27 cellular contexts compared by ENCODE assay signal in the genomic region with DNA sequence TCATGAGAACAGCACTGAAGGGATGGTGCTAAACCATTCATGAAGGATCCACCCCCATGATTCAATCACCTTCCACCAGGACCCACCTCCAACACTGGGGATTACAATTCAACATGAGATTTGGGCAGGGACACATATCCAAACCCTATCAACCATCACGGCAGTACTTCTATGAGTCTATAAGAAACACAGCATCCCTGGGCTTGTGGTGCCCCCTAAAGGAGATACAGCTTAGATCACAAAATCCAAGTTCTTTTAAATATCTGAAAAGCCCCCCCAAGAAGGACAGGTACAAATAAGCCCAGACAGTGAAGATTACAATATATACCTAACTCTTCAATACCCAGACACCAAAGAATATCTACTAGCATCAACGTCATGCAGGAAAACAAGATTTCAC.
DNase-seq lines count a peak whose midpoint lies in the region; ATAC-seq and TF ChIP-seq lines count a peak whose summit lies in the region.
"Had no signal": no experiment of that assay in that cellular context is flagged by ENCODE, and none has a peak within 500 bp of the region (broad histone marks: within the 10 kb centered on the region; RNA-seq: fewer than 3 reads in every experiment).

No MANE protein-coding gene starts in this region.

- H4K5ac ChIP-seq in mesendoderm (ENCODE audit: low read length), result no peak overlapping the region

- POLR2A ChIA-PET in MCF 10A (lab: Yijun Ruan, JAX), result no interaction called here

- no peaks in the 10 kb centered on the region for H3K36me3 Mint-ChIP-seq in MCF 10A (ENCODE audit: insufficient read depth, unreplicated experiment)

- intact Hi-C loops in MCF 10A (cut with micrococcal nuclease) (loop anchor here (1.0 kb wide), 1 partner anchor 238 kb away; no protein-coding TSS in a partner anchor), mammary epithelial cell (cut with micrococcal nuclease) (loop anchor here (5.0 to 10.0 kb wide), 4 partner anchors 100 to 348 kb away; a partner anchor contains a TSS)

- no peaks in the 10 kb centered on the region for H3K4me1 Mint-ChIP-seq in MCF 10A (ENCODE audit: insufficient read depth, unreplicated experiment)

- no peak overlapping the region for H3K23ac ChIP-seq in mesendoderm (ENCODE audit: low read length)

- no peaks in the 10 kb centered on the region for H3K36me3 ChIP-seq in mammary epithelial cell (ENCODE audit: insufficient read depth, low read length)
- H3K36me3 ChIP-seq in mesendoderm (ENCODE audit: control insufficient read depth, insufficient read depth, low read length), result no peaks in the 10 kb centered on the region
- H3K36me3 ChIP-seq: heart right ventricle, right lobe of liver had no signal

- H3K4me1 ChIP-seq in mammary epithelial cell (ENCODE audit: insufficient read depth, low read length), result no peaks in the 10 kb centered on the region
- H3K4me1 ChIP-seq in mesendoderm (ENCODE audit: control insufficient read depth, low read depth, low read length), result no peaks in the 10 kb centered on the region
- H3K4me1 ChIP-seq: heart right ventricle, right lobe of liver had no signal

- no peak overlapping the region for H2BK15ac ChIP-seq in mesendoderm (replicated peaks; ENCODE audit: low read depth)

- BruUV-seq in MCF 10A (replicated peaks; lab: Mats Ljungman, UMichigan), result no TSS peak
- BruUV-seq in mammary epithelial cell (replicated peaks; lab: Mats Ljungman, UMichigan), result no TSS peak

- H2BK5ac ChIP-seq in mesendoderm (ENCODE audit: low read length), result no peak overlapping the region

- no peak overlapping the region for H3K9ac ChIP-seq in mammary epithelial cell (ENCODE audit: insufficient read depth, low read length)
- H3K9ac ChIP-seq in mesendoderm (ENCODE audit: low read length), result no peak overlapping the region

- H4K8ac ChIP-seq in mesendoderm (ENCODE audit: low read depth, low read length), result no peak overlapping the region

- H3K79me2 ChIP-seq in mammary epithelial cell (ENCODE audit: insufficient read depth, low read length) (no peaks in the 10 kb centered on the region), mesendoderm (ENCODE audit: control insufficient read depth, insufficient read depth, low read length) (no peaks in the 10 kb centered on the region)

- no peak overlapping the region for H3K4me3 Mint-ChIP-seq in MCF 10A (ENCODE audit: unreplicated experiment)
- H3K4me3 Mint-ChIP-seq: activated CD4-positive, alpha-beta memory T cell treated with anti-CD3 and anti-CD28 coated beads for 36 hours had no signal

- H3K18ac ChIP-seq in mesendoderm (ENCODE audit: low read length), result no peak overlapping the region

- H2AK5ac ChIP-seq in mesendoderm (ENCODE audit: low read length), result no peak overlapping the region

- TF ChIP-seq CTCF in MCF 10A (IDR thresholded peaks at IDR 0.05; ENCODE audit: unreplicated experiment), result no peak
- TF ChIP-seq CTCF in mammary epithelial cell (conservative IDR thresholded peaks at IDR 0.05 in 1 of 2, IDR thresholded peaks at IDR 0.05 in 1 of 2; ENCODE audit: extremely low read depth in 1 of 2, insufficient read depth in 1 of 2, low read depth in 1 of 2, low read length in 2 of 2), result no peak
- TF ChIP-seq CTCF in VCaP (conservative IDR thresholded peaks at IDR 0.05), result 0 out of 2 replicates have a peak, but pooled peaks have one; percentile 10

- no peak overlapping the region for H3K4ac ChIP-seq in mesendoderm (ENCODE audit: low read depth, low read length)

- no peaks in the 10 kb centered on the region for H3K27me3 Mint-ChIP-seq in MCF 10A (ENCODE audit: insufficient read depth, unreplicated experiment)

- dilution Hi-C loops in mammary epithelial cell (cut with HindIII; ENCODE audit: low sequenced_read_pairs), result no loop called here

- no peak overlapping the region for H2AFZ ChIP-seq in mammary epithelial cell (ENCODE audit: low read depth, low read length)

- H3K9me3 Mint-ChIP-seq in MCF 10A (ENCODE audit: unreplicated experiment), result peaks cover 29% of the 10 kb centered on the region

- no peak for ATAC-seq in GM19324 (IDR thresholded peaks at IDR 0.05; ENCODE audit: low FRiP score, unreplicated experiment)
- ATAC-seq: activated naive CD4-positive, alpha-beta T cell treated with anti-CD3 and anti-CD28 coated beads, Interleukin-2, amount 50 U/mL, for 72 hours; HepG2; right lobe of liver had no signal

- H2BK120ac ChIP-seq in mesendoderm (ENCODE audit: low read depth, low read length), result no peak overlapping the region

- H3K27ac ChIP-seq in mammary epithelial cell (ENCODE audit: insufficient read depth, low read depth, low read length) (no peak overlapping the region), VCaP (no peak overlapping the region), mesendoderm (ENCODE audit: low read depth, low read length) (no peak overlapping the region)
- H3K27ac ChIP-seq: coronary artery, heart right ventricle, right lobe of liver, RWPE1 had no signal

- no peaks in the 10 kb centered on the region for H4K20me1 ChIP-seq in mammary epithelial cell (ENCODE audit: insufficient read depth, low read length)

- H3K27ac Mint-ChIP-seq in MCF 10A (ENCODE audit: low read depth, unreplicated experiment), result no peak overlapping the region
- H3K27ac Mint-ChIP-seq: activated CD4-positive, alpha-beta memory T cell treated with anti-CD3 and anti-CD28 coated beads for 36 hours; activated naive CD4-positive, alpha-beta T cell treated with anti-CD3 and anti-CD28 coated beads, Interleukin-2, amount 50 U/mL, for 72 hours had no signal

- H3K27me3 ChIP-seq in mammary epithelial cell (ENCODE audit: insufficient read depth, low read length) (no peaks in the 10 kb centered on the region), mesendoderm (ENCODE audit: insufficient read depth, low read length, poor library complexity) (no peaks in the 10 kb centered on the region)
- H3K27me3 ChIP-seq: heart right ventricle, right lobe of liver had no signal

- CTCF ChIA-PET in MCF 10A (lab: Yijun Ruan, JAX), result interaction anchor here (0.6 to 1.1 kb wide), 2 partner anchors 137 to 240 kb away, joined by 3 to 4 read pairs; no protein-coding TSS in a partner anchor
- CTCF ChIA-PET in mammary epithelial cell (lab: Charles Lee; ENCODE audit: low non-redundant PET), result no interaction called here

- peaks cover 4% of the 10 kb centered on the region for H3K9me3 ChIP-seq in mammary epithelial cell (replicated peaks; ENCODE audit: insufficient read depth, low read length)
- H3K9me3 ChIP-seq: right lobe of liver had no signal

- DNase-seq in MCF 10A (ENCODE audit: unreplicated experiment) (peak; percentile 27), mammary epithelial cell (no peak), KBM-7 (peak; percentile 3), mesendoderm (peak; percentile 52), NCI-H1092 (lab: John Stamatoyannopoulos, UW) (no peak)
- DNase-seq in activated CD8-positive, alpha-beta memory T cell treated with anti-CD3 and anti-CD28 coated beads for 24 hours, result no peak
- DNase-seq: ACHN; activated CD4-positive, alpha-beta memory T cell treated with anti-CD3 and anti-CD28 coated beads for 36 hours; activated T-cell treated with anti-CD3 and anti-CD28 coated beads for 4 hours; anterior cingulate cortex; COR-L47; DND-41; effector memory CD4-positive, alpha-beta T cell; foreskin melanocyte; heart right ventricle; NCI-H1417; NCI-H2107; NCI-H446 treated with DMSO at 0.1 percent for 48 hours; right lobe of liver; stimulated activated CD4-positive, alpha-beta T cell treated with anti-CD3 and anti-CD28 coated beads, Interleukin-4, amount 100 ng/mL, for 1 hour; T-helper 1 cell had no signal

- in situ Hi-C loops in mammary epithelial cell (cut with MboI; ENCODE audit: low sequenced_read_pairs in 2 of 2) (no loop called here), KBM-7 (cut with MboI; ENCODE audit: low pct_unique_long_range_greater_than_20kb, low sequenced_read_pairs) (no loop called here)

- H3K56ac ChIP-seq in mesendoderm (ENCODE audit: low read length), result no peak overlapping the region

- H3K79me1 ChIP-seq in mesendoderm (ENCODE audit: low read length), result no peaks in the 10 kb centered on the region

- no peak overlapping the region for H3K4me2 ChIP-seq in mammary epithelial cell (ENCODE audit: insufficient read depth, low read depth, low read length)
- no peak overlapping the region for H3K4me2 ChIP-seq in mesendoderm (ENCODE audit: low read length)

- WGBS in mammary epithelial cell (ENCODE audit: low coverage, missing lambda C conversion rate), result 73% methylated on average over 2 of the region's 2 CpGs
- no CpG with 5 or more reads among the region's 2 CpGs for WGBS in mesendoderm (ENCODE audit: extremely low coverage, insufficient coverage, low lambda C conversion rate)

- H3K4me3 ChIP-seq in mammary epithelial cell (replicated peaks in 1 of 3; ENCODE audit: insufficient read depth in 1 of 3, low read depth in 2 of 3, low read length in 3 of 3) (no peak overlapping the region), mesendoderm (ENCODE audit: low read length) (no peak overlapping the region)
- H3K4me3 ChIP-seq: coronary artery, heart right ventricle, right lobe of liver had no signal

Comparison
In these comparisons a context has a peak if more than half of its experiments do, and no peak if none do; other contexts are left out.
1. DNase-seq: peak in MCF 10A (single experiment), KBM-7 (single experiment) and mesendoderm (single experiment); none in mammary epithelial cell (single experiment), NCI-H1092 (single experiment) and activated CD8-positive, alpha-beta memory T cell treated with anti-CD3 and anti-CD28 coated beads for 24 hours (single experiment).